In genomic region chr9:107147134-107147533, GRCh38 we compare ENCODE assay signal across 19 cellular contexts.
DNase-seq lines count a peak whose midpoint lies in the region; ATAC-seq, FAIRE-seq and TF ChIP-seq lines count a peak whose summit lies in the region.
"Had no signal": no experiment of that assay in that cellular context is flagged by ENCODE, and none has a peak within 500 bp of the region (broad histone marks: within the 10 kb centered on the region; RNA-seq: fewer than 3 reads in every experiment).

No MANE protein-coding gene starts in this region.

- intact Hi-C loops in left ventricle myocardium superior (cut with micrococcal nuclease): no loop called here

- DNase-seq in D721Med (ENCODE audit: insufficient read length, low spot score) (no peak), RPMI7951 (ENCODE audit: low read depth) (peak; percentile 16), foreskin melanocyte (peak; percentile 91), left ventricle myocardium superior (no peak)
- DNase-seq: ACHN; C1 segment of cervical spinal cord; CD4-positive, alpha-beta T cell; DMS153; DMS79 treated with DMSO at 0.1 percent for 48 hours; EL; HCEC 1CT; HFFc6 had no signal

- ATAC-seq in left ventricle myocardium superior (no peak), GM21723 (IDR thresholded peaks at IDR 0.05; ENCODE audit: unreplicated experiment) (no peak), HG02610 (IDR thresholded peaks at IDR 0.05; ENCODE audit: unreplicated experiment) (no peak)

- H3K27ac ChIP-seq in temporal lobe (ENCODE audit: low read depth, low read length): peak overlapping the region; percentile 61
- H3K27ac ChIP-seq: HL-60 had no signal

- FAIRE-seq in D721Med (lab: Jason Lieb, UNC): peak; percentile 79
- FAIRE-seq: G401.6, GM12891, GM19239 had no signal

- no peak for TF ChIP-seq CTCF in D721Med (IDR thresholded peaks at IDR 0.05; ENCODE audit: insufficient read depth, missing control alignments)

Comparison
In these comparisons a context has a peak if more than half of its experiments do, and no peak if none do; other contexts are left out.
1. DNase-seq: peak in RPMI7951 (single experiment) and foreskin melanocyte (single experiment); none in D721Med (single experiment) and left ventricle myocardium superior (single experiment).